ENCODE assay signal across 13 cellular contexts in genomic region chr14:47675239-47675488, GRCh38. TPM values are rescaled to one million over a fixed set of nuclear protein-coding genes. Genes with fewer than 3 reads are reported as not detected.
DNase-seq lines count a peak whose midpoint lies in the region; ATAC-seq and TF ChIP-seq lines count a peak whose summit lies in the region.
"Had no signal": no experiment of that assay in that cellular context is flagged by ENCODE, and none has a peak within 500 bp of the region (broad histone marks: within the 10 kb centered on the region; RNA-seq: fewer than 3 reads in every experiment).

No MANE protein-coding gene starts in this region.

- no peaks in the 10 kb centered on the region for H3F3A ChIP-seq in smooth muscle cell (ENCODE audit: low read depth)

- H3K4me3 ChIP-seq in HUES48 (ENCODE audit: low read depth, low read length) (peak overlapping the region; percentile 78), iPS-18c (ENCODE audit: insufficient read depth, low read depth, low read length) (peak overlapping the region; percentile 67), smooth muscle cell (peak overlapping the region; percentile 60)
- H3K4me3 ChIP-seq: body of pancreas had no signal

- H3K4me3 Mint-ChIP-seq in WTC11: peak overlapping the region; percentile 81

- POLR2A ChIA-PET in WTC11 (lab: Charles Lee): no interaction called here

- CTCF ChIA-PET in WTC11 (lab: Charles Lee): interaction anchor here (0.7 kb wide), 1 partner anchor 149 kb away, joined by 3 read pairs; no protein-coding TSS in a partner anchor

- H4K20me1 ChIP-seq in smooth muscle cell (ENCODE audit: low read depth): no peaks in the 10 kb centered on the region

- peaks cover 3% of the 10 kb centered on the region; the same call in 1 of the 2 replicates for H3K36me3 Mint-ChIP-seq in WTC11

- 0% methylated on average over 5 of the region's 12 CpGs for WGBS in smooth muscle cell (ENCODE audit: low lambda C conversion rate)

- no peak overlapping the region for H3K27ac Mint-ChIP-seq in WTC11

- H3K9me3 Mint-ChIP-seq in WTC11: peaks cover 9% of the 10 kb centered on the region

- ATAC-seq in WTC11 (peak; percentile 10), HG02623 (IDR thresholded peaks at IDR 0.05; ENCODE audit: unreplicated experiment) (no peak)
- ATAC-seq: body of pancreas, PC-3 had no signal

- peaks cover 71% of the 10 kb centered on the region for H3K27me3 ChIP-seq in HUES48 (ENCODE audit: control insufficient read depth, insufficient read depth, low read length)
- H3K27me3 ChIP-seq in smooth muscle cell (ENCODE audit: low read depth): peaks cover 96% of the 10 kb centered on the region
- H3K27me3 ChIP-seq: body of pancreas had no signal

- H3K36me3 ChIP-seq in HUES48 (ENCODE audit: control insufficient read depth, insufficient read depth, low read length): no peaks in the 10 kb centered on the region
- H3K36me3 ChIP-seq in smooth muscle cell (ENCODE audit: low read depth): no peaks in the 10 kb centered on the region

- H3K9me3 ChIP-seq in HUES48 (ENCODE audit: control insufficient read depth, insufficient read depth, low read length): no peaks in the 10 kb centered on the region
- no peaks in the 10 kb centered on the region for H3K9me3 ChIP-seq in iPS-18c (ENCODE audit: control insufficient read depth, insufficient read depth, low read length)
- no peaks in the 10 kb centered on the region for H3K9me3 ChIP-seq in smooth muscle cell (replicated peaks; ENCODE audit: low read depth)
- H3K9me3 ChIP-seq: body of pancreas had no signal

- H3K4me1 Mint-ChIP-seq in WTC11: peaks cover 13% of the 10 kb centered on the region

- H3K4me1 ChIP-seq in HUES48 (ENCODE audit: control insufficient read depth, insufficient read depth, low read length) (peaks cover 6% of the 10 kb centered on the region; the same call in 1 of the 2 replicates), smooth muscle cell (ENCODE audit: low read depth) (peaks cover 7% of the 10 kb centered on the region)

- H3K9ac ChIP-seq in HUES48 (ENCODE audit: low read depth, low read length): no peak overlapping the region
- H3K9ac ChIP-seq in smooth muscle cell (ENCODE audit: low read depth): no peak overlapping the region

- H3K79me2 ChIP-seq in smooth muscle cell (ENCODE audit: low read depth): no peaks in the 10 kb centered on the region

- no peak for TF ChIP-seq CTCF in WTC11 (IDR thresholded peaks at IDR 0.05)
- TF ChIP-seq CTCF in smooth muscle cell (IDR thresholded peaks at IDR 0.05; ENCODE audit: borderline replicate concordance, insufficient read depth, poor library complexity, severe bottlenecking): no peak

- H2AFZ ChIP-seq in smooth muscle cell (ENCODE audit: low read depth): peak overlapping the region; percentile 90

- H3K4me2 ChIP-seq in smooth muscle cell: peak overlapping the region; percentile 95

- DNase-seq in WTC11 (ENCODE audit: low spot score) (no peak), smooth muscle cell (lab: John Stamatoyannopoulos, UW; ENCODE audit: unreplicated experiment) (no peak), HT-29 (ENCODE audit: low spot score) (no peak), NCI-H1105 treated with DMSO at 0.1 percent for 48 hours (lab: John Stamatoyannopoulos, UW) (no peak)
- DNase-seq: activated T-cell treated with anti-CD3 and anti-CD28 coated beads for 4 hours; Calu3; NCI-H1694 treated with DMSO at 0.1 percent for 48 hours; PC-3; stimulated activated naive CD4-positive, alpha-beta T cell treated with Interleukin-2 at 50 U/mL for 16 hours had no signal

- H3K27ac ChIP-seq in HUES48 (ENCODE audit: low read depth, low read length) (no peak overlapping the region), smooth muscle cell (ENCODE audit: low read depth) (no peak overlapping the region)
- H3K27ac ChIP-seq: body of pancreas had no signal

- peaks cover 74% of the 10 kb centered on the region for H3K27me3 Mint-ChIP-seq in WTC11 (ENCODE audit: low read depth)

TF ChIP-seq in WTC11, 78 proteins besides CTCF, POLR2A, EP300 and RAD21:
- no peak for TF ChIP-seq MXD4 (CRISPR knock-in tag; IDR thresholded peaks at IDR 0.05; ENCODE audit: borderline replicate concordance)
- TF ChIP-seq FOXK1 (CRISPR knock-in tag; IDR thresholded peaks at IDR 0.05): 0 out of 2 replicates have a peak, but pooled peaks have one; percentile 23
TF ChIP-seq in WTC11: peak in this region for 1.

RNA-seq across cellular contexts. Expression of gene MDGA2, which starts 0.2 kb away (rescaled TPM):
- total RNA-seq in WTC11 (2021) (1.8 to 4.9 TPM (median 2.1 TPM) in 3 replicates), smooth muscle cell (1.8 and 3.5 TPM in 2 replicates)
- 0.28 and 1.4 TPM in 2 replicates for polyA plus RNA-seq in smooth muscle cell
- total RNA-seq in HT-29 (2014; rRNA removed; shearing (Covaris generic)): not detected in 2 replicates
- total RNA-seq: body of pancreas, Calu3 had no signal
